In genomic region chr1:113534130-113534817, GRCh38 we compare ENCODE assay signal across 14 cellular contexts.
DNase-seq lines count a peak whose midpoint lies in the region; ATAC-seq and TF ChIP-seq lines count a peak whose summit lies in the region.
"Had no signal": no experiment of that assay in that cellular context is flagged by ENCODE, and none has a peak within 500 bp of the region (broad histone marks: within the 10 kb centered on the region; RNA-seq: fewer than 3 reads in every experiment).

No MANE protein-coding gene starts in this region.

- no TSS peak for BruUV-seq in Caco-2 (replicated peaks; lab: Mats Ljungman, UMichigan)

- H3K4me1 Mint-ChIP-seq in Caco-2 (ENCODE audit: low read depth, unreplicated experiment), result peaks cover 19% of the 10 kb centered on the region
- H3K4me1 Mint-ChIP-seq in endothelial cell (ENCODE audit: unreplicated experiment), result no peaks in the 10 kb centered on the region
- H3K4me1 Mint-ChIP-seq: memory B cell had no signal

- no peaks in the 10 kb centered on the region for H3K79me2 ChIP-seq in mesendoderm (ENCODE audit: control insufficient read depth, insufficient read depth, low read length)

- H3K9me3 Mint-ChIP-seq in Caco-2 (ENCODE audit: unreplicated experiment) (no peaks in the 10 kb centered on the region), endothelial cell (ENCODE audit: unreplicated experiment) (no peaks in the 10 kb centered on the region)
- H3K9me3 Mint-ChIP-seq: memory B cell had no signal

- no peak overlapping the region for H3K18ac ChIP-seq in mesendoderm (ENCODE audit: low read length)

- H3K9ac ChIP-seq in mesendoderm (ENCODE audit: low read length), result no peak overlapping the region
- H3K9ac ChIP-seq: BLaER1 had no signal

- TF ChIP-seq CTCF in Caco-2 (IDR thresholded peaks at IDR 0.05; ENCODE audit: insufficient read depth in 1 of 2, low read depth in 1 of 2, low read length in 1 of 2, severe bottlenecking in 1 of 2, unreplicated experiment in 1 of 2) (no peak), cardiac fibroblast (IDR thresholded peaks at IDR 0.05; ENCODE audit: low read depth, low read length) (no peak), endothelial cell (IDR thresholded peaks at IDR 0.05; ENCODE audit: unreplicated experiment) (no peak)

- H4K8ac ChIP-seq in mesendoderm (ENCODE audit: low read depth, low read length), result no peak overlapping the region

- ATAC-seq in HG03280 (IDR thresholded peaks at IDR 0.05; ENCODE audit: unreplicated experiment), result no peak
- ATAC-seq in HG02642 (IDR thresholded peaks at IDR 0.05; ENCODE audit: poor library complexity, unreplicated experiment), result no peak

- H2BK120ac ChIP-seq in mesendoderm (ENCODE audit: low read depth, low read length), result no peak overlapping the region

- H3K9me3 ChIP-seq in Caco-2, result no peaks in the 10 kb centered on the region
- H3K9me3 ChIP-seq: BLaER1 had no signal

- H3K36me3 ChIP-seq in Caco-2 (ENCODE audit: control insufficient read depth, insufficient read depth, low read length) (no peaks in the 10 kb centered on the region), mesendoderm (ENCODE audit: control insufficient read depth, insufficient read depth, low read length) (no peaks in the 10 kb centered on the region)
- H3K36me3 ChIP-seq: BLaER1 had no signal

- H3K56ac ChIP-seq in mesendoderm (ENCODE audit: low read length), result no peak overlapping the region

- H3K23ac ChIP-seq in mesendoderm (ENCODE audit: low read length), result no peak overlapping the region

- POLR2A ChIA-PET in Caco-2 (lab: Charles Lee), result interaction anchor here (0.6 kb wide), 1 partner anchor 86 kb away, joined by 4 read pairs; no protein-coding TSS in a partner anchor

- H3K27me3 Mint-ChIP-seq in Caco-2 (ENCODE audit: insufficient read depth, unreplicated experiment) (no peaks in the 10 kb centered on the region), endothelial cell (ENCODE audit: unreplicated experiment) (no peaks in the 10 kb centered on the region)

- intact Hi-C loops in Caco-2 (cut with micrococcal nuclease; ENCODE audit: unreplicated experiment), result no loop called here

- no peak overlapping the region for H4K5ac ChIP-seq in mesendoderm (ENCODE audit: low read length)

- H3K4me3 ChIP-seq in Caco-2 (ENCODE audit: low read depth, low read length), result no peak overlapping the region
- H3K4me3 ChIP-seq in cardiac fibroblast (replicated peaks in 1 of 2; ENCODE audit: low read depth in 2 of 2, low read length in 2 of 2), result no peak overlapping the region
- no peak overlapping the region for H3K4me3 ChIP-seq in mesendoderm (ENCODE audit: low read length)
- H3K4me3 ChIP-seq: BLaER1, skin epidermis had no signal

- no peak overlapping the region for H3K4me2 ChIP-seq in mesendoderm (ENCODE audit: low read length)
- H3K4me2 ChIP-seq: BLaER1 had no signal

- H3K27ac Mint-ChIP-seq in Caco-2 (ENCODE audit: unreplicated experiment), result peak overlapping the region; percentile 76
- no peak overlapping the region for H3K27ac Mint-ChIP-seq in endothelial cell (ENCODE audit: unreplicated experiment)
- H3K27ac Mint-ChIP-seq: memory B cell had no signal

- peaks cover 7% of the 10 kb centered on the region for H3K4me1 ChIP-seq in Caco-2
- peaks cover 2% of the 10 kb centered on the region for H3K4me1 ChIP-seq in mesendoderm (ENCODE audit: control insufficient read depth, low read depth, low read length)
- H3K4me1 ChIP-seq: BLaER1 had no signal

- no peak overlapping the region for H2AK5ac ChIP-seq in mesendoderm (ENCODE audit: low read length)

- H3K36me3 Mint-ChIP-seq in Caco-2 (ENCODE audit: insufficient read depth, unreplicated experiment), result peaks cover 13% of the 10 kb centered on the region
- H3K36me3 Mint-ChIP-seq in endothelial cell (ENCODE audit: low read depth, unreplicated experiment), result no peaks in the 10 kb centered on the region
- H3K36me3 Mint-ChIP-seq: memory B cell had no signal

- no CpG with 5 or more reads among the region's 4 CpGs for WGBS in mesendoderm (ENCODE audit: extremely low coverage, insufficient coverage, low lambda C conversion rate)

- no peak overlapping the region for H3K4ac ChIP-seq in mesendoderm (ENCODE audit: low read depth, low read length)

- no peak overlapping the region for H3K27ac ChIP-seq in mesendoderm (ENCODE audit: low read depth, low read length)
- H3K27ac ChIP-seq: BLaER1 had no signal

- peak in 1 of 2 experiments; percentile 9 for DNase-seq in Caco-2
- DNase-seq in M059J (ENCODE audit: low read depth), result peak; percentile 89
- peak; percentile 21 to 64 for DNase-seq in cardiac fibroblast (ENCODE audit: low read depth in 2 of 2)
- peak; percentile 71 for DNase-seq in mesendoderm
- no peak for DNase-seq in NAMALWA (ENCODE audit: low spot score)
- DNase-seq in endothelial cell (ENCODE audit: low spot score), result no peak
- DNase-seq: activated T-cell treated with anti-CD3 and anti-CD28 coated beads for 4 hours, caudate nucleus, NCI-H1694 treated with DMSO at 0.1 percent for 48 hours had no signal

- peaks cover 3% of the 10 kb centered on the region for H3K79me1 ChIP-seq in mesendoderm (ENCODE audit: low read length)

- no peak overlapping the region for H2BK5ac ChIP-seq in mesendoderm (ENCODE audit: low read length)

- CTCF ChIA-PET in Caco-2 (lab: Charles Lee), result no interaction called here

- H3K27me3 ChIP-seq in Caco-2 (replicated peaks; ENCODE audit: control insufficient read depth, insufficient read depth, low read length), result no peaks in the 10 kb centered on the region
- H3K27me3 ChIP-seq in mesendoderm (ENCODE audit: insufficient read depth, low read length, poor library complexity), result no peaks in the 10 kb centered on the region
- H3K27me3 ChIP-seq: BLaER1 had no signal

- H2BK15ac ChIP-seq in mesendoderm (replicated peaks; ENCODE audit: low read depth), result no peak overlapping the region

- peak overlapping the region; percentile 39 for H3K4me3 Mint-ChIP-seq in Caco-2 (ENCODE audit: unreplicated experiment)
- H3K4me3 Mint-ChIP-seq in endothelial cell (ENCODE audit: unreplicated experiment), result no peak overlapping the region
- H3K4me3 Mint-ChIP-seq: memory B cell had no signal

Comparison
In these comparisons a context has a peak if more than half of its experiments do, and no peak if none do; other contexts are left out.
1. DNase-seq: peak in M059J (single experiment), cardiac fibroblast (2 of 2) and mesendoderm (single experiment); none in NAMALWA (single experiment) and endothelial cell (single experiment).